1 cellular context compared by ENCODE assay signal in genomic region chr20:37542281-37542680, GRCh38.
TF ChIP-seq lines count a peak whose summit lies in the region.

No MANE protein-coding gene starts in this region.

TF ChIP-seq in K562, 482 proteins besides CTCF, POLR2A, EP300 and RAD21 (continued from another document and continues in another):
- TF ChIP-seq GTF3C2 (IDR thresholded peaks at IDR 0.05; ENCODE audit: borderline replicate concordance, extremely low read depth, insufficient read length) (no peak), STAT6 (CRISPR knock-in tag; IDR thresholded peaks at IDR 0.05) (no peak), HNRNPL (IDR thresholded peaks at IDR 0.05; ENCODE audit: low read depth, low read length) (no peak), FOXK1 (CRISPR knock-in tag; IDR thresholded peaks at IDR 0.05; ENCODE audit: borderline replicate concordance) (no peak), NR1H2 (CRISPR knock-in tag; IDR thresholded peaks at IDR 0.05) (no peak), STAT5B (CRISPR knock-in tag; IDR thresholded peaks at IDR 0.05) (no peak), ZBTB8A (IDR thresholded peaks at IDR 0.05; ENCODE audit: partially characterized antibody) (no peak), ZBTB26 (CRISPR knock-in tag; IDR thresholded peaks at IDR 0.05) (peak; percentile 60; the same call in 1 of the 2 replicates), EGR1 (conservative IDR thresholded peaks at IDR 0.05) (no peak), FOXP4 (CRISPR knock-in tag; IDR thresholded peaks at IDR 0.05; ENCODE audit: borderline replicate concordance) (no peak), PBX2 (CRISPR knock-in tag; IDR thresholded peaks at IDR 0.05; ENCODE audit: low read depth) (no peak), PBX2 (tag; conservative IDR thresholded peaks at IDR 0.05; ENCODE audit: low read depth) (peak; percentile 27; the same call in 1 of the 2 replicates), ZBTB11 (CRISPR knock-in tag; IDR thresholded peaks at IDR 0.05) (peak in 1 of 3 experiments; percentile 57; a peak in 1 of 6 replicates), ARID1B (IDR thresholded peaks at IDR 0.05) (no peak), ZNF449 (CRISPR knock-in tag; IDR thresholded peaks at IDR 0.05) (peak; percentile 95), PHF8 (IDR thresholded peaks at IDR 0.05; ENCODE audit: borderline replicate concordance, low read length) (no peak), DDX20 (tag; IDR thresholded peaks at IDR 0.05; ENCODE audit: low read depth) (peak; percentile 75; the same call in 1 of the 2 replicates), ELF4 (CRISPR knock-in tag; IDR thresholded peaks at IDR 0.05) (peak; percentile 71; the same call in 1 of the 2 replicates), NFE2 (IDR thresholded peaks at IDR 0.05; ENCODE audit: low read depth) (no peak), KLF6 (CRISPR knock-in tag; IDR thresholded peaks at IDR 0.05; ENCODE audit: borderline replicate concordance) (peak; percentile 96), RBM15 (IDR thresholded peaks at IDR 0.05; ENCODE audit: insufficient read depth, low read length) (no peak), ARNT (IDR thresholded peaks at IDR 0.05) (no peak), HDAC3 (IDR thresholded peaks at IDR 0.05; ENCODE audit: borderline replicate concordance, partially characterized antibody) (no peak), LCOR (CRISPR knock-in tag; IDR thresholded peaks at IDR 0.05) (no peak), ZNF668 (CRISPR knock-in tag; IDR thresholded peaks at IDR 0.05) (peak; percentile 82; the same call in 1 of the 2 replicates), TCF7 (IDR thresholded peaks at IDR 0.05; ENCODE audit: borderline replicate concordance) (no peak), ZNF79 (CRISPR knock-in tag; IDR thresholded peaks at IDR 0.05; ENCODE audit: low read depth) (peak; percentile 94), SMAD3 (CRISPR knock-in tag; conservative IDR thresholded peaks at IDR 0.05) (peak; percentile 96), NR2C1 (IDR thresholded peaks at IDR 0.05) (no peak), NR2C1 (tag; IDR thresholded peaks at IDR 0.05) (peak; percentile 73), BMI1 (IDR thresholded peaks at IDR 0.05; ENCODE audit: low read length) (no peak), MYBL2 (IDR thresholded peaks at IDR 0.05; ENCODE audit: low read depth) (no peak), MYBL2 (CRISPR knock-in tag; IDR thresholded peaks at IDR 0.05; ENCODE audit: borderline replicate concordance) (no peak), ZNF146 (CRISPR knock-in tag; IDR thresholded peaks at IDR 0.05; ENCODE audit: unreplicated experiment) (no peak), PTTG1 (tag; IDR thresholded peaks at IDR 0.05; ENCODE audit: low read depth) (peak; percentile 90), NR2F6 (CRISPR knock-in tag; IDR thresholded peaks at IDR 0.05) (no peak), CBFB (CRISPR knock-in tag; IDR thresholded peaks at IDR 0.05) (no peak)
- TF ChIP-seq, protein P1, sequence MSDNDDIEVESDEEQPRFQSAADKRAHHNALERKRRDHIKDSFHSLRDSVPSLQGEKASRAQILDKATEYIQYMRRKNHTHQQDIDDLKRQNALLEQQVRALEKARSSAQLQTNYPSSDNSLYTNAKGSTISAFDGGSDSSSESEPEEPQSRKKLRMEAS (CRISPR knock-in tag; IDR thresholded peaks at IDR 0.05) = no peak
- TF ChIP-seq, protein P2, sequence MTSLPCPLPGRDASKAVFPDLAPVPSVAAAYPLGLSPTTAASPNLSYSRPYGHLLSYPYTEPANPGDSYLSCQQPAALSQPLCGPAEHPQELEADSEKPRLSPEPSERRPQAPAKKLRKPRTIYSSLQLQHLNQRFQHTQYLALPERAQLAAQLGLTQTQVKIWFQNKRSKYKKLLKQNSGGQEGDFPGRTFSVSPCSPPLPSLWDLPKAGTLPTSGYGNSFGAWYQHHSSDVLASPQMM (CRISPR knock-in tag; IDR thresholded peaks at IDR 0.05) = no peak
- TF ChIP-seq, protein P3, sequence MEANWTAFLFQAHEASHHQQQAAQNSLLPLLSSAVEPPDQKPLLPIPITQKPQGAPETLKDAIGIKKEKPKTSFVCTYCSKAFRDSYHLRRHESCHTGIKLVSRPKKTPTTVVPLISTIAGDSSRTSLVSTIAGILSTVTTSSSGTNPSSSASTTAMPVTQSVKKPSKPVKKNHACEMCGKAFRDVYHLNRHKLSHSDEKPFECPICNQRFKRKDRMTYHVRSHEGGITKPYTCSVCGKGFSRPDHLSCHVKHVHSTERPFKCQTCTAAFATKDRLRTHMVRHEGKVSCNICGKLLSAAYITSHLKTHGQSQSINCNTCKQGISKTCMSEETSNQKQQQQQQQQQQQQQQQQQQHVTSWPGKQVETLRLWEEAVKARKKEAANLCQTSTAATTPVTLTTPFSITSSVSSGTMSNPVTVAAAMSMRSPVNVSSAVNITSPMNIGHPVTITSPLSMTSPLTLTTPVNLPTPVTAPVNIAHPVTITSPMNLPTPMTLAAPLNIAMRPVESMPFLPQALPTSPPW (CRISPR knock-in tag; IDR thresholded peaks at IDR 0.05) = 0 out of 2 replicates have a peak, but pooled peaks have one; percentile 15
